9 cellular contexts compared by ENCODE assay signal in the genomic region with DNA sequence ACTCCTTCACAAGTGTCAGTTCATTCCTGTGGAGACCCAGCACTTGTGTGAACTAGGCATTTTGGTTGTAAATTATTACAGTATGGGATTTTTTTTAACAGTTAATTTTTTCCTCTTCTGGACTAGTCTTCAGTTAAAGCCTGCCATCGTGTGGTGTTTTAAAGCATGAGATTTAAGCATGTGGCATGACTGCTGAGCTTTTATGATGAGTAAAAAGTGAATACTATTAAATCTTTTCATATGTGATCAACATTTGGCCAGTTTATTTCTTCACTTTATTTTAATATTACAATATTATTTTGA. TPM values are rescaled to one million over a fixed set of nuclear protein-coding genes. Genes with fewer than 3 reads are reported as not detected.
DNase-seq lines count a peak whose midpoint lies in the region; ATAC-seq and TF ChIP-seq lines count a peak whose summit lies in the region.
"Had no signal": no experiment of that assay in that cellular context is flagged by ENCODE, and none has a peak within 500 bp of the region (broad histone marks: within the 10 kb centered on the region; RNA-seq: fewer than 3 reads in every experiment).

No MANE protein-coding gene starts in this region.

- WGBS in heart right ventricle, 2 donors: 35% methylated on average over 1 of the region's 1 CpG
- WGBS in right cardiac atrium: 15% methylated on average over 1 of the region's 1 CpG

- peaks cover 0 to 21% (median 0%) of the 10 kb centered on the region in 9 donors for H3K36me3 ChIP-seq in heart right ventricle

- H3K4me3 ChIP-seq in heart right ventricle: no peak overlapping the region
- no peak overlapping the region for H3K4me3 ChIP-seq in right cardiac atrium (ENCODE audit: low read length)

- ATAC-seq in heart right ventricle: no peak
- ATAC-seq in right cardiac atrium: no peak
- peak; percentile 36 for ATAC-seq in stimulated activated memory B cell treated with anti-CD40 and anti-IgM and Interleukin-4, amounts not matched to agents 10 μg/mL and 1 μg/mL and 100 μg/mL, for 72 hours
- no peak for ATAC-seq in HG03175 (IDR thresholded peaks at IDR 0.05; ENCODE audit: unreplicated experiment)

- intact Hi-C loops in heart right ventricle (cut with DNase I) (loop anchor here in 1 of 10 donors (5.0 kb wide), 1 partner anchor 125 kb away; no protein-coding TSS in a partner anchor), right cardiac atrium (cut with DNase I) (loop anchor here in 1 of 4 donors (10.0 kb wide), 1 partner anchor 137 kb away; no protein-coding TSS in a partner anchor)

- no peaks in the 10 kb centered on the region for H3K27me3 Mint-ChIP-seq in stimulated activated memory B cell treated with anti-CD40 and anti-IgM and Interleukin-4, amounts not matched to agents 10 μg/mL and 1 μg/mL and 100 μg/mL, for 72 hours
- H3K27me3 Mint-ChIP-seq: central memory CD8-positive, alpha-beta T cell had no signal

- peaks cover 42% of the 10 kb centered on the region for H3K4me1 Mint-ChIP-seq in stimulated activated memory B cell treated with anti-CD40 and anti-IgM and Interleukin-4, amounts not matched to agents 10 μg/mL and 1 μg/mL and 100 μg/mL, for 72 hours

- peak in 7 of 9 donors; percentile 13 to 54 (median 51) for TF ChIP-seq CTCF in heart right ventricle (IDR thresholded peaks at IDR 0.05)

- H3K27me3 ChIP-seq in heart right ventricle (no peaks in the 10 kb centered on the region), right cardiac atrium (ENCODE audit: control insufficient read depth, insufficient read depth) (no peaks in the 10 kb centered on the region)

- H3K9me3 ChIP-seq in heart right ventricle: no peaks in the 10 kb centered on the region
- H3K9me3 ChIP-seq in right cardiac atrium (ENCODE audit: control insufficient read depth, low read length): no peaks in the 10 kb centered on the region

- no peak overlapping the region for H3K4me3 Mint-ChIP-seq in stimulated activated memory B cell treated with anti-CD40 and anti-IgM and Interleukin-4, amounts not matched to agents 10 μg/mL and 1 μg/mL and 100 μg/mL, for 72 hours
- H3K4me3 Mint-ChIP-seq: central memory CD8-positive, alpha-beta T cell had no signal

- peaks cover 20% of the 10 kb centered on the region for H3K36me3 Mint-ChIP-seq in stimulated activated memory B cell treated with anti-CD40 and anti-IgM and Interleukin-4, amounts not matched to agents 10 μg/mL and 1 μg/mL and 100 μg/mL, for 72 hours

- DNase-seq in heart right ventricle (no peak), right cardiac atrium (no peak), Kasumi-1 (lab: John Stamatoyannopoulos, UW) (peak; percentile 37 to 59), dedifferentiated amniotic fluid mesenchymal stem cell (ENCODE audit: extremely low spot score) (peak; percentile 53), T1000 (lab: John Stamatoyannopoulos, UW) (no peak)
- DNase-seq in activated CD4-positive, alpha-beta T cell treated with anti-CD3 and anti-CD28 coated beads for 1 hour: no peak

- no peak overlapping the region for H3K27ac ChIP-seq in heart right ventricle
- H3K27ac ChIP-seq in right cardiac atrium (ENCODE audit: low read length): no peak overlapping the region

- no peak overlapping the region for H3K27ac Mint-ChIP-seq in stimulated activated memory B cell treated with anti-CD40 and anti-IgM and Interleukin-4, amounts not matched to agents 10 μg/mL and 1 μg/mL and 100 μg/mL, for 72 hours

- H3K4me1 ChIP-seq in heart right ventricle (peaks cover 0 to 16% (median 0%) of the 10 kb centered on the region in 9 donors), right cardiac atrium (ENCODE audit: control insufficient read depth, insufficient read depth, low read length) (no peaks in the 10 kb centered on the region)

- H3K9me3 Mint-ChIP-seq in stimulated activated memory B cell treated with anti-CD40 and anti-IgM and Interleukin-4, amounts not matched to agents 10 μg/mL and 1 μg/mL and 100 μg/mL, for 72 hours: no peaks in the 10 kb centered on the region
- H3K9me3 Mint-ChIP-seq: central memory CD8-positive, alpha-beta T cell had no signal

RNA-seq across cellular contexts. Expression of a gene that starts 25.0 kb away (rescaled TPM):
- total RNA-seq in heart right ventricle (10 to 100 TPM in 1 of 10 donors, 1 to 10 TPM in 7, under 1 TPM in 2; 0.78 to 14.7 (median 1.4) TPM), right cardiac atrium (1 to 10 TPM; 1.2 to 3.6 (median 2.4) TPM)
- polyA plus RNA-seq in heart right ventricle (1 to 10 TPM; 1.0 to 1.5 TPM), right cardiac atrium (0.43 TPM)

Comparison
In these comparisons a context has a peak if more than half of its experiments do, and no peak if none do; other contexts are left out.
1. DNase-seq: peak in Kasumi-1 (2 of 2) and dedifferentiated amniotic fluid mesenchymal stem cell (single experiment); none in heart right ventricle (0 of 2), right cardiac atrium (0 of 3), activated CD4-positive, alpha-beta T cell treated with anti-CD3 and anti-CD28 coated beads for 1 hour (single experiment) and T1000 (single experiment).